Comparison of ENCODE assay signal across 16 cellular contexts in genomic region chr5:158754018-158754514, GRCh38.
DNase-seq lines count a peak whose midpoint lies in the region; ATAC-seq and TF ChIP-seq lines count a peak whose summit lies in the region.
"Had no signal": no experiment of that assay in that cellular context is flagged by ENCODE, and none has a peak within 500 bp of the region (broad histone marks: within the 10 kb centered on the region; RNA-seq: fewer than 3 reads in every experiment).

No MANE protein-coding gene starts in this region.

- H3K9me2 ChIP-seq in DOHH2 (replicated peaks; ENCODE audit: control insufficient read depth, low read length) = no peaks in the 10 kb centered on the region
- no peaks in the 10 kb centered on the region for H3K9me2 ChIP-seq in PC-3 (replicated peaks; ENCODE audit: low read length)
- H3K9me2 ChIP-seq in MM.1S (replicated peaks; ENCODE audit: insufficient read depth, low read length) = no peaks in the 10 kb centered on the region

- H3K4me1 ChIP-seq in DOHH2 (ENCODE audit: control insufficient read depth, low read length) (peaks cover 96% of the 10 kb centered on the region), PC-3 (ENCODE audit: insufficient read depth, low read length) (peaks cover 24% of the 10 kb centered on the region), skeletal muscle satellite cell (ENCODE audit: control insufficient read depth, insufficient read depth, low read length) (peaks cover 21% of the 10 kb centered on the region), MM.1S (ENCODE audit: low read length) (no peaks in the 10 kb centered on the region)
- H3K4me1 ChIP-seq: Peyer's patch, prostate gland had no signal

- POLR2A ChIA-PET in PC-3 (lab: Charles Lee; ENCODE audit: unreplicated experiment) = no interaction called here

- H3K4me2 ChIP-seq in DOHH2 (ENCODE audit: low read length) = peak overlapping the region; percentile 75
- 0 out of 2 replicates have a peak overlapping the region, but pooled peaks have one; percentile 28 for H3K4me2 ChIP-seq in PC-3 (ENCODE audit: low read length)
- H3K4me2 ChIP-seq in skeletal muscle satellite cell (ENCODE audit: low read length) = peak overlapping the region; percentile 52
- H3K4me2 ChIP-seq in MM.1S (ENCODE audit: low read depth, low read length) = no peak overlapping the region

- H2AFZ ChIP-seq in PC-3 (ENCODE audit: low read length) (no peak overlapping the region), MM.1S (ENCODE audit: low read length) (no peak overlapping the region)

- H3K4me3 ChIP-seq in DOHH2 (ENCODE audit: low read length) = peak overlapping the region; percentile 72
- H3K4me3 ChIP-seq in PC-3 (ENCODE audit: low read length) = no peak overlapping the region
- H3K4me3 ChIP-seq in fibroblast of pulmonary artery (replicated peaks; ENCODE audit: low read depth, low read length) = no peak overlapping the region
- no peak overlapping the region for H3K4me3 ChIP-seq in skeletal muscle satellite cell (ENCODE audit: low read length)
- H3K4me3 ChIP-seq in MM.1S (ENCODE audit: low read length) = no peak overlapping the region
- H3K4me3 ChIP-seq: Peyer's patch, prostate gland had no signal

- H3K79me2 ChIP-seq in DOHH2 (ENCODE audit: control insufficient read depth, low read length) = peaks cover 11% of the 10 kb centered on the region
- no peaks in the 10 kb centered on the region for H3K79me2 ChIP-seq in PC-3 (ENCODE audit: low read length)
- no peaks in the 10 kb centered on the region for H3K79me2 ChIP-seq in MM.1S (ENCODE audit: low read length)

- H3K36me3 Mint-ChIP-seq in effector memory CD8-positive, alpha-beta T cell (ENCODE audit: insufficient read depth) = no peaks in the 10 kb centered on the region

- no peaks in the 10 kb centered on the region for H3K4me1 Mint-ChIP-seq in effector memory CD8-positive, alpha-beta T cell (ENCODE audit: low read depth in 2 of 2)

- H3K27ac ChIP-seq in DOHH2 (ENCODE audit: low read depth, low read length) (peak overlapping the region; percentile 97), PC-3 (ENCODE audit: low read length) (peak overlapping the region; percentile 85), MM.1S (ENCODE audit: low read length) (no peak overlapping the region)
- H3K27ac ChIP-seq: prostate gland had no signal

- H3F3A ChIP-seq in DOHH2 (ENCODE audit: control insufficient read depth, insufficient read depth) (peaks cover 23% of the 10 kb centered on the region), PC-3 (ENCODE audit: low read length, unreplicated experiment) (no peaks in the 10 kb centered on the region), MM.1S (ENCODE audit: insufficient read depth, low read length) (no peaks in the 10 kb centered on the region)

- H3K9ac ChIP-seq in PC-3 (ENCODE audit: low read length) (peak overlapping the region; percentile 43; the same call in 1 of the 2 replicates), skeletal muscle satellite cell (ENCODE audit: low read depth, low read length) (no peak overlapping the region), MM.1S (ENCODE audit: low read length) (no peak overlapping the region)

- peaks cover 28 to 29% of the 10 kb centered on the region in 2 donors for H3K27me3 Mint-ChIP-seq in effector memory CD8-positive, alpha-beta T cell

- H3K27me3 ChIP-seq in DOHH2 (ENCODE audit: control insufficient read depth, low read length) (no peaks in the 10 kb centered on the region), PC-3 (ENCODE audit: low read length) (no peaks in the 10 kb centered on the region), skeletal muscle satellite cell (ENCODE audit: control insufficient read depth, insufficient read depth, low read length) (no peaks in the 10 kb centered on the region), MM.1S (replicated peaks; ENCODE audit: insufficient read depth, low read length) (no peaks in the 10 kb centered on the region)
- H3K27me3 ChIP-seq: Peyer's patch had no signal

- H3K9me3 ChIP-seq in DOHH2 (ENCODE audit: control insufficient read depth, insufficient read depth, low read length) (no peaks in the 10 kb centered on the region; the same call in 1 of the 2 replicates), PC-3 (ENCODE audit: low read length) (no peaks in the 10 kb centered on the region), skeletal muscle satellite cell (replicated peaks; ENCODE audit: low read length) (no peaks in the 10 kb centered on the region), MM.1S (replicated peaks; ENCODE audit: insufficient read depth, low read length) (no peaks in the 10 kb centered on the region)
- H3K9me3 ChIP-seq: Peyer's patch, prostate gland had no signal

- ATAC-seq in PC-3 = peak; percentile 45
- no peak for ATAC-seq in effector memory CD8-positive, alpha-beta T cell (replicated peaks)

- H3K4me3 Mint-ChIP-seq in effector memory CD8-positive, alpha-beta T cell = no peak overlapping the region
- H3K4me3 Mint-ChIP-seq: activated CD4-positive, alpha-beta memory T cell treated with anti-CD3 and anti-CD28 coated beads, Interleukin-2, amount 10 ng/mL, durations not matched to agents 7 days and 5 days; T-helper 1 cell treated with Interleukin-12 subunit alpha and Interleukin-12 subunit beta and Interleukin-4 antibody, amounts not matched to agents 30 μg/mL and 1 μg/mL, for 36 hours had no signal

- no peak overlapping the region for H3K27ac Mint-ChIP-seq in effector memory CD8-positive, alpha-beta T cell
- H3K27ac Mint-ChIP-seq: activated CD4-positive, alpha-beta memory T cell treated with anti-CD3 and anti-CD28 coated beads, Interleukin-2, amount 10 ng/mL, durations not matched to agents 7 days and 5 days; T-helper 1 cell treated with Interleukin-12 subunit alpha and Interleukin-12 subunit beta and Interleukin-4 antibody, amounts not matched to agents 30 μg/mL and 1 μg/mL, for 36 hours had no signal

- CTCF ChIA-PET in PC-3 (lab: Charles Lee) = no interaction called here

- BruUV-seq in PC-3 (replicated peaks; lab: Mats Ljungman, UMichigan) = no TSS peak

- TF ChIP-seq CTCF in DOHH2 (IDR thresholded peaks at IDR 0.05; ENCODE audit: low read depth, low read length, poor library complexity, severe bottlenecking) (no peak), PC-3 (conservative IDR thresholded peaks at IDR 0.05; ENCODE audit: low read depth, low read length) (no peak), fibroblast of pulmonary artery (IDR thresholded peaks at IDR 0.05; ENCODE audit: low read length, missing control alignments) (no peak), MM.1S (IDR thresholded peaks at IDR 0.05; ENCODE audit: low read length) (no peak)

- no peaks in the 10 kb centered on the region for H4K20me1 ChIP-seq in DOHH2 (ENCODE audit: control insufficient read depth, insufficient read depth, low read depth, low read length)
- H4K20me1 ChIP-seq in PC-3 (ENCODE audit: low read length) = no peaks in the 10 kb centered on the region
- no peaks in the 10 kb centered on the region for H4K20me1 ChIP-seq in MM.1S (ENCODE audit: insufficient read depth, low read length)

- DNase-seq in PC-3 = peak; percentile 78
- DNase-seq in fibroblast of pulmonary artery (ENCODE audit: low read depth) = peak; percentile 28
- no peak for DNase-seq in effector memory CD8-positive, alpha-beta T cell
- DNase-seq in MM.1S = no peak
- DNase-seq in SW 1271 (lab: John Stamatoyannopoulos, UW) = no peak
- no peak for DNase-seq in activated CD4-positive, alpha-beta T cell treated with anti-CD3 and anti-CD28 coated beads, Interleukin-2, amount 50 U/mL, for 48 hours
- DNase-seq: activated CD4-positive, alpha-beta memory T cell treated with anti-CD3 and anti-CD28 coated beads, Interleukin-2, amount 10 ng/mL, durations not matched to agents 7 days and 5 days; activated effector memory CD4-positive, alpha-beta T cell treated with anti-CD3 and anti-CD28 coated beads, Interleukin-2, amount 50 U/mL, for 16 hours; NCI-H2171 treated with DMSO at 0.1 percent for 48 hours; Peyer's patch; stimulated activated CD4-positive, alpha-beta T cell treated with anti-CD3 and anti-CD28 coated beads, Interleukin-4, amount 100 ng/mL, for 24 hours; stimulated activated naive CD4-positive, alpha-beta T cell treated with Interleukin-2 at 50 U/mL for 16 hours had no signal

- intact Hi-C loops in PC-3 (cut with micrococcal nuclease) = no loop called here

- peaks cover 22% of the 10 kb centered on the region for H3K36me3 ChIP-seq in DOHH2 (ENCODE audit: control insufficient read depth, low read length)
- no peaks in the 10 kb centered on the region for H3K36me3 ChIP-seq in PC-3 (ENCODE audit: low read depth, low read length)
- H3K36me3 ChIP-seq in skeletal muscle satellite cell (ENCODE audit: insufficient read depth, low read length) = no peaks in the 10 kb centered on the region
- H3K36me3 ChIP-seq in MM.1S (replicated peaks; ENCODE audit: insufficient read depth, low read length) = no peaks in the 10 kb centered on the region
- H3K36me3 ChIP-seq: Peyer's patch, prostate gland had no signal

- H3K9me3 Mint-ChIP-seq in effector memory CD8-positive, alpha-beta T cell = no peaks in the 10 kb centered on the region
- H3K9me3 Mint-ChIP-seq: activated CD4-positive, alpha-beta memory T cell treated with anti-CD3 and anti-CD28 coated beads, Interleukin-2, amount 10 ng/mL, durations not matched to agents 7 days and 5 days; T-helper 1 cell treated with Interleukin-12 subunit alpha and Interleukin-12 subunit beta and Interleukin-4 antibody, amounts not matched to agents 30 μg/mL and 1 μg/mL, for 36 hours had no signal

Comparison
In these comparisons a context has a peak if more than half of its experiments do, and no peak if none do; other contexts are left out.
1. DNase-seq: peak in PC-3 (single experiment) and fibroblast of pulmonary artery (single experiment); none in effector memory CD8-positive, alpha-beta T cell (0 of 3), MM.1S (single experiment), SW 1271 (0 of 2) and activated CD4-positive, alpha-beta T cell treated with anti-CD3 and anti-CD28 coated beads, Interleukin-2, amount 50 U/mL, for 48 hours (0 of 2).